ENCODE assay signal across 11 cellular contexts in genomic region chr10:6755891-6756460, GRCh38.
DNase-seq lines count a peak whose midpoint lies in the region; ATAC-seq and TF ChIP-seq lines count a peak whose summit lies in the region.
"Had no signal": no experiment of that assay in that cellular context is flagged by ENCODE, and none has a peak within 500 bp of the region (broad histone marks: within the 10 kb centered on the region; RNA-seq: fewer than 3 reads in every experiment).

No MANE protein-coding gene starts in this region.

- H3K4me1 ChIP-seq in skeletal muscle satellite cell (ENCODE audit: control insufficient read depth, insufficient read depth, low read length) (peaks cover 19% of the 10 kb centered on the region), sigmoid colon (no peaks in the 10 kb centered on the region)
- H3K4me1 ChIP-seq: colonic mucosa had no signal

- H3K4me2 ChIP-seq in skeletal muscle satellite cell (ENCODE audit: low read length): peak overlapping the region; percentile 38

- ATAC-seq in GM18858 (IDR thresholded peaks at IDR 0.05; ENCODE audit: unreplicated experiment) (peak; percentile 73), HG03342 (IDR thresholded peaks at IDR 0.05; ENCODE audit: unreplicated experiment) (peak; percentile 71), GM18909 (IDR thresholded peaks at IDR 0.05; ENCODE audit: poor library complexity, unreplicated experiment) (no peak)
- ATAC-seq: right cardiac atrium had no signal

- TF ChIP-seq EP300 in sigmoid colon (IDR thresholded peaks at IDR 0.05): no peak

- DNase-seq in dorsolateral prefrontal cortex: peak in 2 of 10 donors; percentile 44 to 56
- DNase-seq in erythroblast (lab: John Stamatoyannopoulos, UW): no peak
- no peak for DNase-seq in posterior vena cava (ENCODE audit: low spot score)
- no peak for DNase-seq in sigmoid colon
- DNase-seq: activated CD8-positive, alpha-beta memory T cell treated with anti-CD3 and anti-CD28 coated beads, Interleukin-2, amount 50 U/mL, for 4 hours; colonic mucosa; right cardiac atrium had no signal

- WGBS in sigmoid colon, 2 donors: 43 to 52% methylated on average over 7 of the region's 7 CpGs

- no peaks in the 10 kb centered on the region for H3K9me3 ChIP-seq in skeletal muscle satellite cell (replicated peaks; ENCODE audit: low read length)
- H3K9me3 ChIP-seq in sigmoid colon: peaks cover 0 to 4% (median 2%) of the 10 kb centered on the region in 4 donors
- H3K9me3 ChIP-seq: colonic mucosa had no signal

- TF ChIP-seq POLR2A in erythroblast (IDR thresholded peaks at IDR 0.05; ENCODE audit: low read length): no peak
- no peak for TF ChIP-seq POLR2A in sigmoid colon (IDR thresholded peaks at IDR 0.05)

- peak in 1 of 56 donors; percentile 10 for TF ChIP-seq CTCF in dorsolateral prefrontal cortex (IDR thresholded peaks at IDR 0.05 in 54 of 56, conservative IDR thresholded peaks at IDR 0.05 in 2 of 56; ENCODE audit: low read depth in 1 of 56, partially characterized antibody in 56 of 56)
- no peak for TF ChIP-seq CTCF in sigmoid colon (IDR thresholded peaks at IDR 0.05)

- peak overlapping the region; percentile 13 for H3K9ac ChIP-seq in skeletal muscle satellite cell (ENCODE audit: low read depth, low read length)

- no peaks in the 10 kb centered on the region for H3K36me3 ChIP-seq in skeletal muscle satellite cell (ENCODE audit: insufficient read depth, low read length)
- H3K36me3 ChIP-seq in sigmoid colon: no peaks in the 10 kb centered on the region
- H3K36me3 ChIP-seq: colonic mucosa had no signal

- H3K4me3 ChIP-seq in dorsolateral prefrontal cortex: peak overlapping the region in 18 of 59 donors; percentile 2 to 41 (median 16)
- H3K4me3 ChIP-seq in skeletal muscle satellite cell (ENCODE audit: low read length): no peak overlapping the region
- no peak overlapping the region for H3K4me3 ChIP-seq in sigmoid colon
- H3K4me3 ChIP-seq: colonic mucosa had no signal

- intact Hi-C loops in dorsolateral prefrontal cortex (cut with DNase I) (no loop called here), posterior vena cava (cut with DNase I) (no loop called here), sigmoid colon (cut with DNase I) (no loop called here)

- peak overlapping the region in 58 of 59 donors; percentile 49 to 97 (median 86) for H3K27ac ChIP-seq in dorsolateral prefrontal cortex
- no peak overlapping the region for H3K27ac ChIP-seq in sigmoid colon
- H3K27ac ChIP-seq: colonic mucosa had no signal

- H3K27me3 ChIP-seq in dorsolateral prefrontal cortex (peaks cover 0 to 28% (median 3%) of the 10 kb centered on the region in 45 donors), skeletal muscle satellite cell (ENCODE audit: control insufficient read depth, insufficient read depth, low read length) (no peaks in the 10 kb centered on the region), sigmoid colon (peaks cover 0 to 14% (median 5%) of the 10 kb centered on the region in 3 donors)
- H3K27me3 ChIP-seq: colonic mucosa had no signal

Comparison
In these comparisons a context has a peak if more than half of its experiments do, and no peak if none do; other contexts are left out.
1. H3K27ac ChIP-seq: peak in dorsolateral prefrontal cortex (58 of 59); none in sigmoid colon (0 of 4).